2 cellular contexts compared by ENCODE assay signal in genomic region chr12:51890135-51890464, GRCh38.
TF ChIP-seq lines count a peak whose summit lies in the region.

No MANE protein-coding gene starts in this region.

TF ChIP-seq in SK-N-SH, 30 proteins besides CTCF, POLR2A, EP300 and RAD21:
- TF ChIP-seq, protein P1, sequence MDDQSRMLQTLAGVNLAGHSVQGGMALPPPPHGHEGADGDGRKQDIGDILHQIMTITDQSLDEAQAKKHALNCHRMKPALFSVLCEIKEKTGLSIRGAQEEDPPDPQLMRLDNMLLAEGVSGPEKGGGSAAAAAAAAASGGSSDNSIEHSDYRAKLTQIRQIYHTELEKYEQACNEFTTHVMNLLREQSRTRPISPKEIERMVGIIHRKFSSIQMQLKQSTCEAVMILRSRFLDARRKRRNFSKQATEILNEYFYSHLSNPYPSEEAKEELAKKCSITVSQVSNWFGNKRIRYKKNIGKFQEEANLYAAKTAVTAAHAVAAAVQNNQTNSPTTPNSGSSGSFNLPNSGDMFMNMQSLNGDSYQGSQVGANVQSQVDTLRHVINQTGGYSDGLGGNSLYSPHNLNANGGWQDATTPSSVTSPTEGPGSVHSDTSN (IDR thresholded peaks at IDR 0.05) = no peak
- no peak for TF ChIP-seq NFIC (IDR thresholded peaks at IDR 0.05; ENCODE audit: borderline replicate concordance)

TF ChIP-seq in SK-N-SH treated with all-trans-retinoic acid at 6 μM for 48 hours, 23 proteins besides CTCF, POLR2A, EP300 and RAD21:
- TF ChIP-seq ZC3H10 (CRISPR knock-in tag; IDR thresholded peaks at IDR 0.05) = no peak
- no peak for TF ChIP-seq GLIS3 (CRISPR knock-in tag; IDR thresholded peaks at IDR 0.05)
- TF ChIP-seq CSDC2 (CRISPR knock-in tag; IDR thresholded peaks at IDR 0.05) = no peak
- no peak for TF ChIP-seq ESRRG (CRISPR knock-in tag; IDR thresholded peaks at IDR 0.05)
- TF ChIP-seq, protein P2, sequence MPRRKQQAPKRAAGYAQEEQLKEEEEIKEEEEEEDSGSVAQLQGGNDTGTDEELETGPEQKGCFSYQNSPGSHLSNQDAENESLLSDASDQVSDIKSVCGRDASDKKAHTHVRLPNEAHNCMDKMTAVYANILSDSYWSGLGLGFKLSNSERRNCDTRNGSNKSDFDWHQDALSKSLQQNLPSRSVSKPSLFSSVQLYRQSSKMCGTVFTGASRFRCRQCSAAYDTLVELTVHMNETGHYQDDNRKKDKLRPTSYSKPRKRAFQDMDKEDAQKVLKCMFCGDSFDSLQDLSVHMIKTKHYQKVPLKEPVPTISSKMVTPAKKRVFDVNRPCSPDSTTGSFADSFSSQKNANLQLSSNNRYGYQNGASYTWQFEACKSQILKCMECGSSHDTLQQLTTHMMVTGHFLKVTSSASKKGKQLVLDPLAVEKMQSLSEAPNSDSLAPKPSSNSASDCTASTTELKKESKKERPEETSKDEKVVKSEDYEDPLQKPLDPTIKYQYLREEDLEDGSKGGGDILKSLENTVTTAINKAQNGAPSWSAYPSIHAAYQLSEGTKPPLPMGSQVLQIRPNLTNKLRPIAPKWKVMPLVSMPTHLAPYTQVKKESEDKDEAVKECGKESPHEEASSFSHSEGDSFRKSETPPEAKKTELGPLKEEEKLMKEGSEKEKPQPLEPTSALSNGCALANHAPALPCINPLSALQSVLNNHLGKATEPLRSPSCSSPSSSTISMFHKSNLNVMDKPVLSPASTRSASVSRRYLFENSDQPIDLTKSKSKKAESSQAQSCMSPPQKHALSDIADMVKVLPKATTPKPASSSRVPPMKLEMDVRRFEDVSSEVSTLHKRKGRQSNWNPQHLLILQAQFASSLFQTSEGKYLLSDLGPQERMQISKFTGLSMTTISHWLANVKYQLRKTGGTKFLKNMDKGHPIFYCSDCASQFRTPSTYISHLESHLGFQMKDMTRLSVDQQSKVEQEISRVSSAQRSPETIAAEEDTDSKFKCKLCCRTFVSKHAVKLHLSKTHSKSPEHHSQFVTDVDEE (CRISPR knock-in tag; IDR thresholded peaks at IDR 0.05) = no peak
- no peak for TF ChIP-seq ZNF8 (CRISPR knock-in tag; IDR thresholded peaks at IDR 0.05)
- no peak for TF ChIP-seq ZNF70 (CRISPR knock-in tag; IDR thresholded peaks at IDR 0.05)
- TF ChIP-seq ARNTL (CRISPR knock-in tag; IDR thresholded peaks at IDR 0.05; ENCODE audit: borderline replicate concordance, low read depth) = no peak
- TF ChIP-seq CREB5 (CRISPR knock-in tag; IDR thresholded peaks at IDR 0.05; ENCODE audit: low read depth) = no peak
- no peak for TF ChIP-seq BACH2 (CRISPR knock-in tag; IDR thresholded peaks at IDR 0.05; ENCODE audit: borderline replicate concordance)
- TF ChIP-seq PPARA (CRISPR knock-in tag; IDR thresholded peaks at IDR 0.05; ENCODE audit: borderline replicate concordance) = no peak
- no peak for TF ChIP-seq ZFP3 (CRISPR knock-in tag; IDR thresholded peaks at IDR 0.05)
- no peak for TF ChIP-seq RARB (CRISPR knock-in tag; IDR thresholded peaks at IDR 0.05)
- TF ChIP-seq TOX (CRISPR knock-in tag; IDR thresholded peaks at IDR 0.05; ENCODE audit: borderline replicate concordance) = no peak
- TF ChIP-seq SNAI2 (CRISPR knock-in tag; IDR thresholded peaks at IDR 0.05) = no peak
